In genomic region chr1:46303038-46303871, GRCh38 we compare ENCODE assay signal across 1 cellular context.
TF ChIP-seq lines count a peak whose summit lies in the region.

Gene LRRC41, minus strand, starts transcription at chr1:46303616. Its CDS starts 294 bp downstream, at chr1:46303322.
Gene UQCRH, plus strand, starts transcription at chr1:46303698. Its CDS starts 69 bp downstream, at chr1:46303767.

TF ChIP-seq in HepG2, 621 proteins besides CTCF, POLR2A, EP300 and RAD21 (continued from another document and continues in another):
- TF ChIP-seq ZNF609 (CRISPR knock-in tag; IDR thresholded peaks at IDR 0.05; ENCODE audit: borderline replicate concordance) (no peak; the same call in 1 of the 2 replicates), ZEB1 (IDR thresholded peaks at IDR 0.05; ENCODE audit: insufficient replicate concordance, low read depth) (peak; percentile 29), DBP (CRISPR knock-in tag; IDR thresholded peaks at IDR 0.05; ENCODE audit: not compliant biosample characterization) (no peak), ZNF660 (CRISPR knock-in tag; IDR thresholded peaks at IDR 0.05; ENCODE audit: borderline replicate concordance, low read depth) (no peak), TEAD3 (CRISPR knock-in tag; optimal IDR thresholded peaks at IDR 0.05; ENCODE audit: borderline replicate concordance) (no peak), JUND (CRISPR knock-in tag; IDR thresholded peaks at IDR 0.05) (no peak; the same call in 1 of the 2 replicates), ZNF839 (CRISPR knock-in tag; IDR thresholded peaks at IDR 0.05; ENCODE audit: borderline replicate concordance) (no peak), ZNF678 (CRISPR knock-in tag; IDR thresholded peaks at IDR 0.05) (no peak), TMF1 (CRISPR knock-in tag; IDR thresholded peaks at IDR 0.05; ENCODE audit: low read depth) (no peak), BORCS8-MEF2B (CRISPR knock-in tag; IDR thresholded peaks at IDR 0.05) (peak; percentile 48; the same call in 1 of the 2 replicates), HNRNPH1 (optimal IDR thresholded peaks at IDR 0.05; ENCODE audit: low read depth, low read length) (no peak), SIX4 (CRISPR knock-in tag; IDR thresholded peaks at IDR 0.05) (0 out of 2 replicates have a peak, but pooled peaks have one; percentile 17), ZFP36 (IDR thresholded peaks at IDR 0.05; ENCODE audit: borderline replicate concordance, low read depth, low read length, partially characterized antibody) (no peak), CHD4 (IDR thresholded peaks at IDR 0.05; ENCODE audit: borderline replicate concordance, low read length) (no peak), ZNF510 (CRISPR knock-in tag; IDR thresholded peaks at IDR 0.05; ENCODE audit: low read depth) (no peak), SOX6 (IDR thresholded peaks at IDR 0.05) (no peak), SOX6 (CRISPR knock-in tag; IDR thresholded peaks at IDR 0.05) (no peak), MYNN (CRISPR knock-in tag; IDR thresholded peaks at IDR 0.05; ENCODE audit: low read depth) (no peak), POLR2AphosphoS2 (IDR thresholded peaks at IDR 0.05; ENCODE audit: low read depth, low read length) (no peak), CBX5 (CRISPR knock-in tag; IDR thresholded peaks at IDR 0.05; ENCODE audit: borderline replicate concordance) (no peak), TCF12 (IDR thresholded peaks at IDR 0.05) (no peak), TCF12 (CRISPR knock-in tag; IDR thresholded peaks at IDR 0.05) (no peak), SOX5 (CRISPR knock-in tag; IDR thresholded peaks at IDR 0.05; ENCODE audit: borderline replicate concordance) (no peak; the same call in 1 of the 2 replicates), AHDC1 (CRISPR knock-in tag; IDR thresholded peaks at IDR 0.05; ENCODE audit: borderline replicate concordance) (0 out of 2 replicates have a peak, but pooled peaks have one; percentile 26), ZBTB1 (CRISPR knock-in tag; IDR thresholded peaks at IDR 0.05; ENCODE audit: borderline replicate concordance) (no peak), ZNF841 (CRISPR knock-in tag; IDR thresholded peaks at IDR 0.05; ENCODE audit: borderline replicate concordance) (no peak), MXD3 (CRISPR knock-in tag; IDR thresholded peaks at IDR 0.05) (no peak), HMGXB4 (CRISPR knock-in tag; IDR thresholded peaks at IDR 0.05; ENCODE audit: borderline replicate concordance in 1 of 2, low read depth in 1 of 2) (0 out of 4 replicates have a peak, but pooled peaks of 1 of the 2 experiments have one; percentile 15), MTERF4 (CRISPR knock-in tag; IDR thresholded peaks at IDR 0.05) (no peak), PPARG (CRISPR knock-in tag; conservative IDR thresholded peaks at IDR 0.05) (no peak; the same call in 1 of the 2 replicates), FLYWCH1 (CRISPR knock-in tag; IDR thresholded peaks at IDR 0.05) (no peak), SAP130 (CRISPR knock-in tag; IDR thresholded peaks at IDR 0.05; ENCODE audit: low read depth) (peak; percentile 91), KDM2A (CRISPR knock-in tag; IDR thresholded peaks at IDR 0.05; ENCODE audit: borderline replicate concordance, low read depth) (peak; percentile 61; the same call in 1 of the 2 replicates), MAF1 (CRISPR knock-in tag; IDR thresholded peaks at IDR 0.05; ENCODE audit: borderline replicate concordance) (0 out of 2 replicates have a peak, but pooled peaks have one; percentile 56), RBM22 (optimal IDR thresholded peaks at IDR 0.05; ENCODE audit: low read length) (no peak), AGO2 (optimal IDR thresholded peaks at IDR 0.05; ENCODE audit: low read depth, low read length) (no peak), ZXDC (CRISPR knock-in tag; IDR thresholded peaks at IDR 0.05) (no peak), HNF4G (IDR thresholded peaks at IDR 0.05; ENCODE audit: borderline replicate concordance, low read depth, low read length) (no peak; the same call in 1 of the 2 replicates), HNF4G (CRISPR knock-in tag; IDR thresholded peaks at IDR 0.05; ENCODE audit: borderline replicate concordance, low read depth) (no peak), ZNF781 (CRISPR knock-in tag; IDR thresholded peaks at IDR 0.05; ENCODE audit: borderline replicate concordance, not compliant biosample characterization) (no peak), CREM (IDR thresholded peaks at IDR 0.05) (peak; percentile 82), CREM (CRISPR knock-in tag; IDR thresholded peaks at IDR 0.05) (no peak)
